ENCODE assay signal across 1 cellular context in genomic region chr7:43391518-43391917, GRCh38.
TF ChIP-seq lines count a peak whose summit lies in the region.

No MANE protein-coding gene starts in this region.

TF ChIP-seq in HCT116, 20 proteins besides CTCF, POLR2A, EP300 and RAD21 (continued from another document):
- TF ChIP-seq ZBTB33 (IDR thresholded peaks at IDR 0.05; ENCODE audit: extremely low read depth, insufficient replicate concordance, low read length) (no peak), ZFX (IDR thresholded peaks at IDR 0.05) (no peak), REST (IDR thresholded peaks at IDR 0.05; ENCODE audit: low read depth) (no peak), CEBPB (IDR thresholded peaks at IDR 0.05; ENCODE audit: low read depth) (no peak), SIN3A (IDR thresholded peaks at IDR 0.05; ENCODE audit: low read depth) (no peak), CBX3 (IDR thresholded peaks at IDR 0.05; ENCODE audit: low read depth) (no peak), EGR1 (IDR thresholded peaks at IDR 0.05; ENCODE audit: low read depth) (no peak)
TF ChIP-seq in HCT116: peak in this region for 0.
